ENCODE assay signal across 25 cellular contexts in genomic region chrX:37599735-37600134, GRCh38. TPM values are rescaled to one million over a fixed set of nuclear protein-coding genes. Genes with fewer than 3 reads are reported as not detected.
DNase-seq lines count a peak whose midpoint lies in the region; ATAC-seq and TF ChIP-seq lines count a peak whose summit lies in the region.
"Had no signal": no experiment of that assay in that cellular context is flagged by ENCODE, and none has a peak within 500 bp of the region (broad histone marks: within the 10 kb centered on the region; RNA-seq: fewer than 3 reads in every experiment).

No MANE protein-coding gene starts in this region.

- no peak overlapping the region for H3K9ac ChIP-seq in PC-3 (ENCODE audit: low read length)

- peaks cover 2% of the 10 kb centered on the region for H3K4me1 Mint-ChIP-seq in glutamatergic neuron (ENCODE audit: low read depth, unreplicated experiment)
- H3K4me1 Mint-ChIP-seq: brain, T-helper 17 cell had no signal

- no peak overlapping the region for H3K27ac ChIP-seq in PC-3 (ENCODE audit: low read length)
- H3K27ac ChIP-seq: skin epidermis, thoracic aorta, uterus had no signal

- H3K4me1 ChIP-seq in PC-3 (ENCODE audit: insufficient read depth, low read length) = peaks cover 13% of the 10 kb centered on the region; the same call in 1 of the 2 replicates
- H3K4me1 ChIP-seq: uterus had no signal

- H4K20me1 ChIP-seq in PC-3 (ENCODE audit: low read length) = no peaks in the 10 kb centered on the region

- H3K27me3 Mint-ChIP-seq in glutamatergic neuron (ENCODE audit: unreplicated experiment) = no peaks in the 10 kb centered on the region
- H3K27me3 Mint-ChIP-seq: T-helper 17 cell had no signal

- no peaks in the 10 kb centered on the region for H3K9me2 ChIP-seq in PC-3 (replicated peaks; ENCODE audit: low read length)

- no peaks in the 10 kb centered on the region for H3K27me3 ChIP-seq in PC-3 (ENCODE audit: low read length)
- H3K27me3 ChIP-seq: uterus had no signal

- no peaks in the 10 kb centered on the region for H3K36me3 Mint-ChIP-seq in glutamatergic neuron (ENCODE audit: unreplicated experiment)
- H3K36me3 Mint-ChIP-seq: brain, natural killer cell had no signal

- no peak overlapping the region for H3K27ac Mint-ChIP-seq in glutamatergic neuron (ENCODE audit: unreplicated experiment)
- H3K27ac Mint-ChIP-seq: brain, HFFc6, natural killer cell, T-helper 17 cell had no signal

- no peak overlapping the region for H3K4me3 Mint-ChIP-seq in glutamatergic neuron (ENCODE audit: unreplicated experiment)
- H3K4me3 Mint-ChIP-seq: activated T-cell treated with anti-CD3 and anti-CD28 coated beads, Interleukin-2, amount 50 U/mL, for 4 hours; brain; HFFc6; natural killer cell; T-helper 17 cell had no signal

- ATAC-seq in PC-3 (peak; percentile 77), GM18519 (IDR thresholded peaks at IDR 0.05; ENCODE audit: low FRiP score, unreplicated experiment) (no peak)
- ATAC-seq: activated T-cell treated with anti-CD3 and anti-CD28 coated beads, Interleukin-2, amount 50 U/mL, for 4 hours; natural killer cell; Right ventricle myocardium inferior; SK-N-SH treated with all-trans-retinoic acid at 6 μM for 48 hours; stimulated activated naive CD8-positive, alpha-beta T cell treated with anti-CD3 and anti-CD28 coated beads, Interleukin-15, Interleukin-2, amounts not matched to agents 100 U/mL and 50 U/mL, for 24 hours; T-helper 17 cell had no signal

- POLR2A ChIA-PET in PC-3 (lab: Charles Lee; ENCODE audit: unreplicated experiment) = no interaction called here

- H3K9me3 Mint-ChIP-seq in glutamatergic neuron (ENCODE audit: unreplicated experiment) = no peaks in the 10 kb centered on the region
- H3K9me3 Mint-ChIP-seq: activated T-cell treated with anti-CD3 and anti-CD28 coated beads, Interleukin-2, amount 50 U/mL, for 4 hours; brain; HFFc6; natural killer cell had no signal

- H3K36me3 ChIP-seq in PC-3 (ENCODE audit: low read depth, low read length) = no peaks in the 10 kb centered on the region
- H3K36me3 ChIP-seq: thoracic aorta, uterus had no signal

- H3K79me2 ChIP-seq in PC-3 (ENCODE audit: low read length) = no peaks in the 10 kb centered on the region

- DNase-seq in DMS53 (lab: John Stamatoyannopoulos, UW) (peak; percentile 60), M059J (ENCODE audit: low read depth) (peak; percentile 67), PC-3 (peak; percentile 82), kidney tubule cell (ENCODE audit: low spot score) (peak; percentile 19), glutamatergic neuron (no peak), activated T-cell treated with anti-CD3 and anti-CD28 coated beads for 4 hours (no peak), ecto neural progenitor cell (ENCODE audit: low spot score) (no peak)
- DNase-seq: activated T-cell treated with anti-CD3 and anti-CD28 coated beads, Interleukin-2, amount 50 U/mL, for 4 hours; C1 segment of cervical spinal cord; GOT3; HFFc6; natural killer cell; NCI-H1436 treated with DMSO at 0.1 percent for 48 hours; NCI-H774; occipital lobe; retina; stimulated activated naive CD8-positive, alpha-beta T cell treated with anti-CD3 and anti-CD28 coated beads, Interleukin-15, Interleukin-2, amounts not matched to agents 100 U/mL and 50 U/mL, for 24 hours; T-helper 17 cell; uterus had no signal

- H3K9me3 ChIP-seq in PC-3 (ENCODE audit: low read length) = no peaks in the 10 kb centered on the region
- H3K9me3 ChIP-seq: thoracic aorta, uterus had no signal

- intact Hi-C loops in PC-3 (cut with micrococcal nuclease) = loop anchor here (10.0 kb wide), 1 partner anchor 65 kb away; no protein-coding TSS in a partner anchor

- no peaks in the 10 kb centered on the region for H3F3A ChIP-seq in PC-3 (ENCODE audit: low read length, unreplicated experiment)

- H3K4me2 ChIP-seq in PC-3 (ENCODE audit: low read length) = no peak overlapping the region

- H2AFZ ChIP-seq in PC-3 (ENCODE audit: low read length) = no peak overlapping the region

- CTCF ChIA-PET in PC-3 (lab: Charles Lee) = no interaction called here

- TF ChIP-seq CTCF in PC-3 (conservative IDR thresholded peaks at IDR 0.05; ENCODE audit: low read depth, low read length) (no peak), glutamatergic neuron (IDR thresholded peaks at IDR 0.05; ENCODE audit: partially characterized antibody, unreplicated experiment) (no peak)

- no peak overlapping the region for H3K4me3 ChIP-seq in PC-3 (ENCODE audit: low read length)
- H3K4me3 ChIP-seq: skin epidermis, thoracic aorta, uterus had no signal

- BruUV-seq in PC-3 (replicated peaks; lab: Mats Ljungman, UMichigan) = no TSS peak

RNA-seq across cellular contexts. Expression of gene LANCL3, which starts 28.3 kb away (rescaled TPM):
- total RNA-seq in M059J (2014; rRNA removed; shearing (Covaris generic)) = 0.67 and 0.89 TPM in 2 replicates
- total RNA-seq in PC-3 (2014; rRNA removed) = 0.26 and 0.52 TPM in 2 replicates
- total RNA-seq in glutamatergic neuron (ENCODE audit: unreplicated experiment) = 1.1 TPM

Comparison
In these comparisons a context has a peak if more than half of its experiments do, and no peak if none do; other contexts are left out.
1. DNase-seq: peak in DMS53 (single experiment), M059J (single experiment), PC-3 (single experiment) and kidney tubule cell (single experiment); none in glutamatergic neuron (single experiment), activated T-cell treated with anti-CD3 and anti-CD28 coated beads for 4 hours (single experiment) and ecto neural progenitor cell (single experiment).